Comparison of ENCODE assay signal across 1 cellular context in the genomic region with DNA sequence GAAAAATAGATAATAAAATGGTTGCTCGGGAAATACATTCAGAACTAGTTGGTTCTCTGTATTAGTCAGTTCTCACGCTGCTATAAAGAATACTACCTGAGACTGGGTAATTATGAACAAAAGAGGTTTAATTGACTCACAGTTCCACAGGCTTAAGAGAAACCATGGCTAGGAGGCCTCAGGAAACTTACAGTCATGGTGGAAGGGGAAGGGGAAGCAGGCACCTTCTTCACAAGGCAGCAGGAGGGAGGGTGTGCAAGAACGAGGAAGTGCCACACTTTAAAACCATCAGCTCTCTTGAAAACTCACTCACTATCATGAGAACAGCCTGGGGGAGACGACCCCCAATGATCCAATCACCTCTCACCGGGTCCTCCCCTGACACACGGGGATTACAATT.
TF ChIP-seq lines count a peak whose summit lies in the region.

No MANE protein-coding gene starts in this region.

TF ChIP-seq in GM23338, 12 proteins besides CTCF, POLR2A, EP300 and RAD21 (continued from another document):
- TF ChIP-seq, protein P1, sequence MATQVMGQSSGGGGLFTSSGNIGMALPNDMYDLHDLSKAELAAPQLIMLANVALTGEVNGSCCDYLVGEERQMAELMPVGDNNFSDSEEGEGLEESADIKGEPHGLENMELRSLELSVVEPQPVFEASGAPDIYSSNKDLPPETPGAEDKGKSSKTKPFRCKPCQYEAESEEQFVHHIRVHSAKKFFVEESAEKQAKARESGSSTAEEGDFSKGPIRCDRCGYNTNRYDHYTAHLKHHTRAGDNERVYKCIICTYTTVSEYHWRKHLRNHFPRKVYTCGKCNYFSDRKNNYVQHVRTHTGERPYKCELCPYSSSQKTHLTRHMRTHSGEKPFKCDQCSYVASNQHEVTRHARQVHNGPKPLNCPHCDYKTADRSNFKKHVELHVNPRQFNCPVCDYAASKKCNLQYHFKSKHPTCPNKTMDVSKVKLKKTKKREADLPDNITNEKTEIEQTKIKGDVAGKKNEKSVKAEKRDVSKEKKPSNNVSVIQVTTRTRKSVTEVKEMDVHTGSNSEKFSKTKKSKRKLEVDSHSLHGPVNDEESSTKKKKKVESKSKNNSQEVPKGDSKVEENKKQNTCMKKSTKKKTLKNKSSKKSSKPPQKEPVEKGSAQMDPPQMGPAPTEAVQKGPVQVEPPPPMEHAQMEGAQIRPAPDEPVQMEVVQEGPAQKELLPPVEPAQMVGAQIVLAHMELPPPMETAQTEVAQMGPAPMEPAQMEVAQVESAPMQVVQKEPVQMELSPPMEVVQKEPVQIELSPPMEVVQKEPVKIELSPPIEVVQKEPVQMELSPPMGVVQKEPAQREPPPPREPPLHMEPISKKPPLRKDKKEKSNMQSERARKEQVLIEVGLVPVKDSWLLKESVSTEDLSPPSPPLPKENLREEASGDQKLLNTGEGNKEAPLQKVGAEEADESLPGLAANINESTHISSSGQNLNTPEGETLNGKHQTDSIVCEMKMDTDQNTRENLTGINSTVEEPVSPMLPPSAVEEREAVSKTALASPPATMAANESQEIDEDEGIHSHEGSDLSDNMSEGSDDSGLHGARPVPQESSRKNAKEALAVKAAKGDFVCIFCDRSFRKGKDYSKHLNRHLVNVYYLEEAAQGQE (IDR thresholded peaks at IDR 0.05; ENCODE audit: unreplicated experiment) = no peak
- TF ChIP-seq STAT1 (IDR thresholded peaks at IDR 0.05; ENCODE audit: unreplicated experiment) = no peak
- no peak for TF ChIP-seq EZH2phosphoT487 (IDR thresholded peaks at IDR 0.05; ENCODE audit: unreplicated experiment)
- TF ChIP-seq NANOG (IDR thresholded peaks at IDR 0.05; ENCODE audit: borderline replicate concordance) = no peak
- no peak for TF ChIP-seq ZNF331 (CRISPR knock-in tag; IDR thresholded peaks at IDR 0.05; ENCODE audit: low read depth)
- no peak for TF ChIP-seq JUNB (IDR thresholded peaks at IDR 0.05; ENCODE audit: unreplicated experiment)
TF ChIP-seq in GM23338: peak in this region for 0.
